ENCODE assay signal across 22 cellular contexts in genomic region chr18:61543518-61543917, GRCh38.
"Had no signal": no experiment of that assay in that cellular context is flagged by ENCODE, and none has a peak within 500 bp of the region (broad histone marks: within the 10 kb centered on the region; RNA-seq: fewer than 3 reads in every experiment).

No MANE protein-coding gene starts in this region.

- H3K27ac ChIP-seq: neural progenitor cell, neutrophil, parathyroid adenoma, psoas muscle, skin epidermis, suprapubic skin, thoracic aorta, tibial artery, uterus had no signal

- FAIRE-seq: islet of Langerhans, kidney had no signal

- H3K4me3 ChIP-seq: lung, neural progenitor cell, psoas muscle, skin epidermis, suprapubic skin, thoracic aorta, tibial artery, uterus had no signal

- DNase-seq: hypothalamus; immature natural killer cell; kidney; mesendoderm; naive B cell; natural killer cell; nephron progenitor cell; occipital lobe; psoas muscle; stimulated activated CD4-positive, alpha-beta T cell treated with anti-CD3 and anti-CD28 coated beads, Interleukin-4, amount 100 ng/mL, for 24 hours; stimulated activated naive CD4-positive, alpha-beta T cell; tibial artery; uterus had no signal

- H3K27me3 ChIP-seq: neural progenitor cell, neutrophil, suprapubic skin, tibial artery, uterus had no signal

- H3K9me3 ChIP-seq: neutrophil, psoas muscle, suprapubic skin, thoracic aorta, tibial artery, uterus had no signal

- ATAC-seq: natural killer cell; psoas muscle; stimulated activated effector memory CD8-positive, alpha-beta T cell treated with anti-CD3 and anti-CD28 coated beads, Interleukin-12 subunit alpha, Interleukin-12 subunit beta, amount 100 ng/mL, for 72 hours had no signal

- H3K4me1 ChIP-seq: neural progenitor cell, parathyroid adenoma, psoas muscle, tibial artery had no signal

- H3K36me3 ChIP-seq: neural progenitor cell, neutrophil, suprapubic skin, thoracic aorta, tibial artery, uterus had no signal
